17 cellular contexts compared by ENCODE assay signal in the genomic region with DNA sequence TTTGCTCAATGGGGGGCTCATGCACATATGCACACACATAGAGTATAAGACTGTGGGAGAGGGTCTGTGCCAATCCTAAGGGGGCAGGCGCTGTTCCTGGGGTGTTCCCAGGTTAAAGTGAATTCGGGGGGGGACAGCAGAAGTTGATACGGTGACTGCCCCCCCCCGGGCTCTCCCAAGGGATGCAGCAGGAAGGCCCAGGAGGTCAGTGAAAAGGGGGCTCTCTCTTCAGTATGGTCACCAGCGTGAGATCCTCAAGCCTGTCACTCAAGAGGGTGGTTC. TPM values are rescaled to one million over a fixed set of nuclear protein-coding genes. Genes with fewer than 3 reads are reported as not detected.
DNase-seq lines count a peak whose midpoint lies in the region; ATAC-seq, FAIRE-seq and TF ChIP-seq lines count a peak whose summit lies in the region.
"Had no signal": no experiment of that assay in that cellular context is flagged by ENCODE, and none has a peak within 500 bp of the region (broad histone marks: within the 10 kb centered on the region; RNA-seq: fewer than 3 reads in every experiment).

No MANE protein-coding gene starts in this region.

- H3K9ac ChIP-seq in H1 (replicated peaks in 1 of 4; ENCODE audit: extremely low read depth in 1 of 4, low read depth in 3 of 4, low read length in 3 of 4) (no peak overlapping the region), HepG2 (ENCODE audit: insufficient read depth, low read depth, low read length) (no peak overlapping the region)
- H3K9ac ChIP-seq: BLaER1 treated with 17β-estradiol and CSF1 and Interleukin-3, amounts not matched to agents 10 nM and 100 nM had no signal

- no peak overlapping the region for H2BK5ac ChIP-seq in H1 (ENCODE audit: low read depth, low read length)

- CTCF ChIA-PET in H1 (lab: Charles Lee; ENCODE audit: partially characterized antibody) (interaction anchor here (1.3 kb wide), 1 partner anchor 22 kb away, joined by 4 read pairs; no protein-coding TSS in a partner anchor), HepG2 (lab: Yijun Ruan, JAX; ENCODE audit: low intra/inter-chr PET ratio, low total read pairs) (no interaction called here)

- peaks cover 5% of the 10 kb centered on the region for H3K23me2 ChIP-seq in H1 (ENCODE audit: low read depth, low read length)

- H3K56ac ChIP-seq in H1 (replicated peaks; ENCODE audit: insufficient read length, low read depth, low read length) = no peak overlapping the region

- H3K79me2 ChIP-seq in DOHH2 (ENCODE audit: control insufficient read depth, low read length) = peaks cover 92% of the 10 kb centered on the region
- no peaks in the 10 kb centered on the region for H3K79me2 ChIP-seq in H1 (ENCODE audit: control insufficient read depth in 1 of 2, insufficient read depth in 2 of 2, low read length in 2 of 2)
- H3K79me2 ChIP-seq in HepG2 (ENCODE audit: insufficient read depth, low read length) = no peaks in the 10 kb centered on the region

- DNase-seq in RPMI8226 (peak; percentile 1), H1 (ENCODE audit: low read depth in 1 of 2, low spot score in 2 of 2) (no peak), spleen (peak; percentile 23), OCI-M1 (lab: John Stamatoyannopoulos, UW) (no peak), HepG2 (ENCODE audit: low spot score) (no peak), NCI-H748 (lab: John Stamatoyannopoulos, UW; ENCODE audit: unreplicated experiment) (no peak)
- DNase-seq in activated CD8-positive, alpha-beta memory T cell treated with anti-CD3 and anti-CD28 coated beads, Interleukin-2, amount 50 U/mL, for 48 hours = no peak
- DNase-seq: AML-193; CD4-positive, CD25-positive, alpha-beta regulatory T cell; DMS53; GOT3; HFFc6 had no signal

- no peak overlapping the region for H2BK20ac ChIP-seq in H1 (ENCODE audit: low read length)

- H3K4me3 ChIP-seq in DOHH2 (ENCODE audit: low read length) = no peak overlapping the region
- no peak overlapping the region for H3K4me3 ChIP-seq in H1 (ENCODE audit: extremely low read depth in 1 of 4, insufficient read depth in 2 of 4, low read depth in 3 of 4, low read length in 4 of 4)
- H3K4me3 ChIP-seq in spleen = no peak overlapping the region
- no peak overlapping the region for H3K4me3 ChIP-seq in HepG2 (replicated peaks in 1 of 3; ENCODE audit: insufficient read depth in 1 of 3, low read depth in 2 of 3, low read length in 3 of 3)
- H3K4me3 ChIP-seq: BLaER1 treated with 17β-estradiol and CSF1 and Interleukin-3, amounts not matched to agents 10 nM and 100 nM; HAP-1 had no signal

- BruUV-seq in HepG2 (replicated peaks; lab: Mats Ljungman, UMichigan) = no TSS peak

- H3K9me2 ChIP-seq in DOHH2 (replicated peaks; ENCODE audit: control insufficient read depth, low read length) = no peaks in the 10 kb centered on the region

- no peak overlapping the region for H2BK120ac ChIP-seq in H1 (replicated peaks; ENCODE audit: low read depth, low read length)

- peaks cover 66% of the 10 kb centered on the region for H3K4me1 ChIP-seq in DOHH2 (ENCODE audit: control insufficient read depth, low read length)
- peaks cover 4 to 7% (median 6%) of the 10 kb centered on the region in 4 experiments; a peak in 6 of 7 replicates for H3K4me1 ChIP-seq in H1 (replicated peaks in 1 of 4; ENCODE audit: control insufficient read depth in 3 of 4, insufficient read depth in 4 of 4, low read length in 3 of 4)
- peaks cover 0 to 23% (median 7%) of the 10 kb centered on the region in 6 donors for H3K4me1 ChIP-seq in spleen
- no peaks in the 10 kb centered on the region for H3K4me1 ChIP-seq in HepG2 (ENCODE audit: insufficient read depth, low read length)

- 95% methylated on average over 4 of the region's 5 CpGs; no CpG with 5 or more reads in 1 of the 2 experiments for WGBS in H1 (ENCODE audit: extremely low coverage in 1 of 2, insufficient coverage in 1 of 2, insufficient read length in 1 of 2, insufficient replicate concordance in 2 of 2, low coverage in 1 of 2, low lambda C conversion rate in 2 of 2, missing lambda C conversion rate in 1 of 2), 2 experiments
- 80 to 91% (median 89%) methylated on average over 5 of the region's 5 CpGs for WGBS in spleen, 5 donors
- WGBS in HepG2 (ENCODE audit: low lambda C conversion rate) = 69% methylated on average over 3 of the region's 5 CpGs

- no peak overlapping the region for H2AK5ac ChIP-seq in H1 (ENCODE audit: low read depth, low read length)

- H3K27ac ChIP-seq in DOHH2 (ENCODE audit: low read depth, low read length) (no peak overlapping the region), H1 (ENCODE audit: low read depth, low read length) (no peak overlapping the region), spleen (no peak overlapping the region), HepG2 (ENCODE audit: extremely low read length, insufficient read depth, low read length) (no peak overlapping the region)
- H3K27ac ChIP-seq: BLaER1 treated with 17β-estradiol and CSF1 and Interleukin-3, amounts not matched to agents 10 nM and 100 nM had no signal

- POLR2A ChIA-PET in H1 (lab: Charles Lee; ENCODE audit: partially characterized antibody) = no interaction called here
- POLR2A ChIA-PET in HepG2 (lab: Yijun Ruan, JAX) = no interaction called here

- TF ChIP-seq RAD21 in H1 (IDR thresholded peaks at IDR 0.05 in 1 of 2, conservative IDR thresholded peaks at IDR 0.05 in 1 of 2; ENCODE audit: low read depth in 2 of 2, low read length in 2 of 2) (no peak), HepG2 (CRISPR knock-in tag; IDR thresholded peaks at IDR 0.05) (no peak)

- TF ChIP-seq EP300 in H1 (IDR thresholded peaks at IDR 0.05; ENCODE audit: borderline replicate concordance in 1 of 2, low read depth in 2 of 2, low read length in 2 of 2) (no peak), HepG2 (IDR thresholded peaks at IDR 0.05; ENCODE audit: low read depth in 2 of 2, low read length in 2 of 2) (no peak), HepG2 (CRISPR knock-in tag; IDR thresholded peaks at IDR 0.05; ENCODE audit: borderline replicate concordance) (no peak)

- H3K36me3 ChIP-seq in DOHH2 (ENCODE audit: control insufficient read depth, low read length) (peaks cover 93% of the 10 kb centered on the region), H1 (ENCODE audit: control insufficient read depth in 2 of 4, insufficient read depth in 4 of 4, low read length in 3 of 4) (no peaks in the 10 kb centered on the region; a peak in 1 of 8 replicates), spleen (peaks cover 0 to 28% (median 0%) of the 10 kb centered on the region in 6 donors), HepG2 (replicated peaks in 1 of 2; ENCODE audit: control insufficient read depth in 1 of 2, insufficient read depth in 2 of 2, low read length in 2 of 2) (no peaks in the 10 kb centered on the region)
- H3K36me3 ChIP-seq: HAP-1 had no signal

- TF ChIP-seq POLR2A in H1 (IDR thresholded peaks at IDR 0.05; ENCODE audit: control extremely low read depth in 1 of 2, low read depth in 2 of 2, low read length in 2 of 2) (no peak), spleen (IDR thresholded peaks at IDR 0.05) (no peak), HepG2 (IDR thresholded peaks at IDR 0.05; ENCODE audit: insufficient read depth in 1 of 2, low read depth in 2 of 2, low read length in 2 of 2) (no peak)

- no peak overlapping the region for H3K4ac ChIP-seq in H1 (replicated peaks; ENCODE audit: insufficient read length, low read depth, low read length)

- intact Hi-C loops in spleen (cut with DNase I; ENCODE audit: low total_unique reads) = no loop called here
- intact Hi-C loops in HepG2 (cut with micrococcal nuclease; ENCODE audit: unreplicated experiment) = no loop called here

- H4K8ac ChIP-seq in H1 (ENCODE audit: extremely low read depth, insufficient read depth, low read length) = no peak overlapping the region

- H4K5ac ChIP-seq in H1 (ENCODE audit: insufficient read length, low read depth, low read length) = no peak overlapping the region

- H3K9me3 ChIP-seq in DOHH2 (ENCODE audit: control insufficient read depth, insufficient read depth, low read length) (no peaks in the 10 kb centered on the region), H1 (ENCODE audit: insufficient read depth in 2 of 2, low read depth in 1 of 2, low read length in 1 of 2) (no peaks in the 10 kb centered on the region), spleen (no peaks in the 10 kb centered on the region), HepG2 (ENCODE audit: low read length) (no peaks in the 10 kb centered on the region)
- H3K9me3 ChIP-seq: BLaER1 treated with 17β-estradiol and CSF1 and Interleukin-3, amounts not matched to agents 10 nM and 100 nM; HAP-1 had no signal

- peak overlapping the region; percentile 61; the same call in 1 of the 2 replicates for H2BK15ac ChIP-seq in H1 (ENCODE audit: low read length)

- no peak overlapping the region for H3K14ac ChIP-seq in H1 (ENCODE audit: insufficient read length)

- H2AFZ ChIP-seq in H1 (ENCODE audit: low read length) (no peak overlapping the region), HepG2 (ENCODE audit: low read length) (no peak overlapping the region)

- no peak overlapping the region for H3K23ac ChIP-seq in H1 (ENCODE audit: insufficient read length)

- no peaks in the 10 kb centered on the region for H3K27me3 ChIP-seq in DOHH2 (ENCODE audit: control insufficient read depth, low read length)
- H3K27me3 ChIP-seq in H1 (replicated peaks in 1 of 4; ENCODE audit: control insufficient read depth in 3 of 4, extremely low read depth in 1 of 4, insufficient read depth in 3 of 4, low read length in 3 of 4) = peaks cover 0 to 2% (median 0%) of the 10 kb centered on the region in 4 experiments; a peak in 3 of 7 replicates
- peaks cover 0 to 21% (median 0%) of the 10 kb centered on the region in 7 donors for H3K27me3 ChIP-seq in spleen (replicated peaks in 1 of 7)
- peaks cover 0 to 13% of the 10 kb centered on the region in 2 experiments; a peak in 3 of 5 replicates for H3K27me3 ChIP-seq in HepG2 (ENCODE audit: control insufficient read depth in 1 of 2, insufficient read depth in 2 of 2, low read length in 2 of 2)

- H2BK12ac ChIP-seq in H1 (ENCODE audit: low read depth, low read length) = no peak overlapping the region

- H4K91ac ChIP-seq in H1 (replicated peaks; ENCODE audit: insufficient read length, low read length) = no peak overlapping the region

- H3K79me1 ChIP-seq in H1 (ENCODE audit: low read depth, low read length) = no peaks in the 10 kb centered on the region

- in situ Hi-C loops in HepG2 (cut with HindIII; ENCODE audit: extremely low pct_ligation_motif_present, low pct_unique_long_range_greater_than_20kb) = no loop called here

- TF ChIP-seq CTCF in DOHH2 (IDR thresholded peaks at IDR 0.05; ENCODE audit: low read depth, low read length, poor library complexity, severe bottlenecking) (no peak), H1 (IDR thresholded peaks at IDR 0.05; ENCODE audit: control extremely low read depth in 1 of 3, insufficient read depth in 1 of 3, low read depth in 1 of 3, low read length in 3 of 3) (no peak), spleen (IDR thresholded peaks at IDR 0.05 in 8 of 11, conservative IDR thresholded peaks at IDR 0.05 in 3 of 11) (no peak), HepG2 (CRISPR knock-in tag; IDR thresholded peaks at IDR 0.05) (no peak)

- no peak for ATAC-seq in HepG2

- FAIRE-seq in H1 (lab: Jason Lieb, UNC) (no peak), HepG2 (lab: Jason Lieb, UNC) (no peak)

- peaks cover 20% of the 10 kb centered on the region for H4K20me1 ChIP-seq in DOHH2 (ENCODE audit: control insufficient read depth, insufficient read depth, low read depth, low read length)
- peaks cover 0 to 7% of the 10 kb centered on the region in 2 experiments for H4K20me1 ChIP-seq in H1 (replicated peaks in 1 of 2; ENCODE audit: control insufficient read depth in 1 of 2, insufficient read depth in 2 of 2, low read length in 2 of 2)
- no peaks in the 10 kb centered on the region for H4K20me1 ChIP-seq in HepG2 (ENCODE audit: insufficient read depth, low read length)

- peaks cover 38% of the 10 kb centered on the region for H3F3A ChIP-seq in DOHH2 (ENCODE audit: control insufficient read depth, insufficient read depth)

- no peak overlapping the region for H3K18ac ChIP-seq in H1 (ENCODE audit: extremely low read depth, low read length)

- 0 out of 2 replicates have a peak overlapping the region, but pooled peaks have one; percentile 0 for H3K4me2 ChIP-seq in DOHH2 (ENCODE audit: low read length)
- H3K4me2 ChIP-seq in H1 (ENCODE audit: insufficient read depth in 1 of 2, low read depth in 2 of 2, low read length in 2 of 2) = no peak overlapping the region
- no peak overlapping the region for H3K4me2 ChIP-seq in HepG2 (ENCODE audit: low read depth, low read length)

RNA-seq across cellular contexts. Expression of a gene that starts 32.4 kb away (rescaled TPM):
- total RNA-seq in H1 (2021; fragmentation: NEBNext Ultra II Directional; extraction: Animal tissue kit (Norgen Biotek cat#: 25700)) = not detected in 2 replicates
- polyA plus RNA-seq in H1 (2011; rRNA removed) (not detected in 2 replicates), spleen (under 1 TPM in 1 of 3 donors, not detected in 2; 0.06 TPM), HepG2 (2011; rRNA removed) (not detected in 2 replicates)
- polyA plus RNA-seq in H1 (2011; cell fraction: cytosol; rRNA removed) = not detected
- polyA plus RNA-seq in H1 (2011; cell fraction: nucleus; rRNA removed) = not detected
- polyA plus RNA-seq in H1 (2012, experiment 1 of 2) = 2.5 to 3.1 TPM (median 2.7 TPM) in 4 replicates
- 0.63 TPM for polyA plus RNA-seq in H1 (2012, experiment 2 of 2)
- not detected for polyA plus RNA-seq in H1 (2013, experiment 1 of 2)
- not detected for polyA plus RNA-seq in H1 (2013, experiment 2 of 2)
- not detected in 2 replicates for polyA minus RNA-seq in H1 (2011; rRNA and poly(A)+ RNA removed)
- polyA minus RNA-seq in H1 (2011; cell fraction: cytosol; rRNA and poly(A)+ RNA removed) = not detected
- polyA minus RNA-seq in H1 (2011; cell fraction: nucleus; rRNA and poly(A)+ RNA removed) = not detected
- total RNA-seq in spleen (not detected), HepG2 (2016; rRNA removed; fragmentation: Illumina TruSeq; extraction: Trizol) (0.07 TPM in 1 of 2 replicates, not detected in the other)
- 0.20 TPM in 1 of 2 replicates, not detected in the other for total RNA-seq in HepG2 (2016; cell fraction: cytosol; rRNA removed; fragmentation: Illumina TruSeq; extraction: Trizol; ENCODE audit: low read depth)
- not detected in 2 replicates for total RNA-seq in HepG2 (2016; cell fraction: insoluble cytoplasmic fraction; rRNA removed; fragmentation: Illumina TruSeq; extraction: Trizol)
- total RNA-seq in HepG2 (2016; cell fraction: membrane; rRNA removed; fragmentation: Illumina TruSeq; extraction: Trizol) = 0.19 TPM in 1 of 2 replicates, not detected in the other
- total RNA-seq in HepG2 (2016; cell fraction: nucleus; rRNA removed; fragmentation: Illumina TruSeq; extraction: Trizol) = not detected in 2 replicates
- polyA plus RNA-seq in HepG2 (2011; cell fraction: cytosol; rRNA removed) = not detected in 2 replicates
- polyA plus RNA-seq in HepG2 (2011; cell fraction: nucleus; rRNA removed) = not detected in 2 replicates
- polyA plus RNA-seq in HepG2 (2012) = 0.48 and 0.79 TPM in 2 replicates
- polyA plus RNA-seq in HepG2 (2016; cell fraction: cytosol; fragmentation: Illumina TruSeq; extraction: Trizol; ENCODE audit: low read depth) = not detected in 2 replicates
- polyA plus RNA-seq in HepG2 (2016; cell fraction: insoluble cytoplasmic fraction; fragmentation: Illumina TruSeq; extraction: Trizol; ENCODE audit: low read depth) = not detected in 2 replicates
- polyA plus RNA-seq in HepG2 (2016; cell fraction: membrane; fragmentation: Illumina TruSeq; extraction: Trizol; ENCODE audit: low read depth) = not detected in 2 replicates
- not detected in 2 replicates for polyA plus RNA-seq in HepG2 (2016; cell fraction: nucleus; fragmentation: Illumina TruSeq; extraction: Trizol; ENCODE audit: insufficient read depth, low read depth)
- polyA minus RNA-seq in HepG2 (2011; rRNA and poly(A)+ RNA removed; ENCODE audit: low replicate concordance) = not detected in 2 replicates
- not detected in 2 replicates for polyA minus RNA-seq in HepG2 (2011; cell fraction: cytosol; rRNA and poly(A)+ RNA removed)
- not detected in 2 replicates for polyA minus RNA-seq in HepG2 (2011; cell fraction: nucleus; rRNA and poly(A)+ RNA removed)
- total RNA-seq: A673; CD4-positive, CD25-positive, alpha-beta regulatory T cell; Daoy; HFFc6 had no signal

RNA-seq across cellular contexts. Expression of a gene that starts 37.2 kb away (rescaled TPM):
- 17.5 and 18.7 TPM in 2 replicates for total RNA-seq in H1 (2021; fragmentation: NEBNext Ultra II Directional; extraction: Animal tissue kit (Norgen Biotek cat#: 25700))
- polyA plus RNA-seq in H1 (2011; rRNA removed) (11.5 and 21.0 TPM in 2 replicates), spleen (10 to 100 TPM; 13.4 to 31.2 (median 15.5) TPM), HepG2 (2011; rRNA removed) (1.3 and 1.7 TPM in 2 replicates)
- 11.9 TPM for polyA plus RNA-seq in H1 (2011; cell fraction: cytosol; rRNA removed)
- 13.6 TPM for polyA plus RNA-seq in H1 (2011; cell fraction: nucleus; rRNA removed)
- 4.5 to 12.5 TPM (median 10.7 TPM) in 4 replicates for polyA plus RNA-seq in H1 (2012, experiment 1 of 2)
- polyA plus RNA-seq in H1 (2012, experiment 2 of 2) = 6.4 TPM
- polyA plus RNA-seq in H1 (2013, experiment 1 of 2) = 6.5 TPM
- 7.5 TPM for polyA plus RNA-seq in H1 (2013, experiment 2 of 2)
- 5.3 and 6.7 TPM in 2 replicates for polyA minus RNA-seq in H1 (2011; rRNA and poly(A)+ RNA removed)
- polyA minus RNA-seq in H1 (2011; cell fraction: cytosol; rRNA and poly(A)+ RNA removed) = 11.3 TPM
- polyA minus RNA-seq in H1 (2011; cell fraction: nucleus; rRNA and poly(A)+ RNA removed) = 7.5 TPM
- total RNA-seq in spleen (10 to 100 TPM; 23.2 to 36.9 (median 29.4) TPM), HepG2 (2016; rRNA removed; fragmentation: Illumina TruSeq; extraction: Trizol) (0.14 and 0.46 TPM in 2 replicates)
- 0.26 and 0.51 TPM in 2 replicates for total RNA-seq in HepG2 (2016; cell fraction: cytosol; rRNA removed; fragmentation: Illumina TruSeq; extraction: Trizol; ENCODE audit: low read depth)
- total RNA-seq in HepG2 (2016; cell fraction: insoluble cytoplasmic fraction; rRNA removed; fragmentation: Illumina TruSeq; extraction: Trizol) = 0.45 and 0.63 TPM in 2 replicates
- total RNA-seq in HepG2 (2016; cell fraction: membrane; rRNA removed; fragmentation: Illumina TruSeq; extraction: Trizol) = 0.46 and 0.55 TPM in 2 replicates
- total RNA-seq in HepG2 (2016; cell fraction: nucleus; rRNA removed; fragmentation: Illumina TruSeq; extraction: Trizol) = not detected in 2 replicates
- 1.7 and 2.3 TPM in 2 replicates for polyA plus RNA-seq in HepG2 (2011; cell fraction: cytosol; rRNA removed)
- 4.6 and 5.0 TPM in 2 replicates for polyA plus RNA-seq in HepG2 (2011; cell fraction: nucleus; rRNA removed)
- polyA plus RNA-seq in HepG2 (2012) = 1.0 and 1.2 TPM in 2 replicates
- polyA plus RNA-seq in HepG2 (2016; cell fraction: cytosol; fragmentation: Illumina TruSeq; extraction: Trizol; ENCODE audit: low read depth) = 0.41 and 0.54 TPM in 2 replicates
- 0.63 and 0.64 TPM in 2 replicates for polyA plus RNA-seq in HepG2 (2016; cell fraction: insoluble cytoplasmic fraction; fragmentation: Illumina TruSeq; extraction: Trizol; ENCODE audit: low read depth)
- polyA plus RNA-seq in HepG2 (2016; cell fraction: membrane; fragmentation: Illumina TruSeq; extraction: Trizol; ENCODE audit: low read depth) = 0.58 and 0.90 TPM in 2 replicates
- polyA plus RNA-seq in HepG2 (2016; cell fraction: nucleus; fragmentation: Illumina TruSeq; extraction: Trizol; ENCODE audit: insufficient read depth, low read depth) = 0.46 and 1.1 TPM in 2 replicates
- 1.5 and 3.3 TPM in 2 replicates for polyA minus RNA-seq in HepG2 (2011; rRNA and poly(A)+ RNA removed; ENCODE audit: low replicate concordance)
- 1.3 and 2.5 TPM in 2 replicates for polyA minus RNA-seq in HepG2 (2011; cell fraction: cytosol; rRNA and poly(A)+ RNA removed)
- polyA minus RNA-seq in HepG2 (2011; cell fraction: nucleus; rRNA and poly(A)+ RNA removed) = 0.90 and 1.6 TPM in 2 replicates

Comparison
In these comparisons a context has a peak if more than half of its experiments do, and no peak if none do; other contexts are left out.
1. DNase-seq: peak in RPMI8226 (single experiment) and spleen (single experiment); none in H1 (0 of 2), OCI-M1 (single experiment), activated CD8-positive, alpha-beta memory T cell treated with anti-CD3 and anti-CD28 coated beads, Interleukin-2, amount 50 U/mL, for 48 hours (single experiment), HepG2 (single experiment) and NCI-H748 (single experiment).
2. RNA of a gene that starts 37.2 kb away (total RNA-seq): 23.2 to 36.9 TPM in spleen and 17.5 to 18.7 TPM in H1; 0.14 to 0.63 TPM in HepG2; every median in the first group is over 10 times any median in the second.